ENCODE assay signal across 17 cellular contexts in the genomic region with DNA sequence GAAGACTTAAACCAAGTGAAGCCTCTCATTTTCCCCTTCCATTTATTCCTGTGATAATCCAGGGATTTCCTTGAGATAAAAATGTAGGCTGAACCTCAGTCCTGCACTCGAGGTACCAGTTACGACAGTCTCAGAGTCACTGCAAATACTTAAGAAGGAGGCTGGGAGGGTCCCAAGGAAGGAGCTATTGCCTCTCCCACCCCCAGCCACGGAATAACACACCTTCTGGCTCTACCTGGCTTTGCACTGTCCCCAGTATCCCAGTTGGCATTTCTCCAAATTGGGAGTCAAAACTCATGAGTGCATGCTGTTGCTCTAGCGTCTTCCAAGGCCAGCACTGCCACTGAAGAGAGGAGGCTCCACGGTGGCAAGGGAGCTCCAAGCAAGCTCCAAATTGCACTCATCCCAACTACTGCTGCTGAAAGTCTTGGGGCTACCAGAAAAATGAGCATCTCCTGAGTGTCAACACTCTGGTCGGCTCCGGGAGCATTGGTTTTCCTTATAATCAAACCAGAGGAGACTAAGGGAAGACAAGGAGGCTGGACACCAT. TPM values are rescaled to one million over a fixed set of nuclear protein-coding genes. Genes with fewer than 3 reads are reported as not detected.
"Had no signal": no experiment of that assay in that cellular context is flagged by ENCODE, and none has a peak within 500 bp of the region (broad histone marks: within the 10 kb centered on the region; RNA-seq: fewer than 3 reads in every experiment).

No MANE protein-coding gene starts in this region.

- H3K36me3 Mint-ChIP-seq: activated CD4-positive, alpha-beta memory T cell treated with anti-CD3 and anti-CD28 coated beads for 36 hours; activated naive CD8-positive, alpha-beta T cell; natural killer cell had no signal

- H3K9me3 ChIP-seq: esophagus squamous epithelium, suprapubic skin had no signal

- H3K9me3 Mint-ChIP-seq: activated CD4-positive, alpha-beta memory T cell treated with anti-CD3 and anti-CD28 coated beads for 36 hours; activated T-cell treated with anti-CD3 and anti-CD28 coated beads, Interleukin-2, amount 50 U/mL, for 4 hours; natural killer cell had no signal

- H3K4me3 ChIP-seq: esophagus squamous epithelium, suprapubic skin had no signal

- ATAC-seq: activated T-cell treated with anti-CD3 and anti-CD28 coated beads, Interleukin-2, amount 50 U/mL, for 4 hours; left cardiac atrium; natural killer cell had no signal

- H3K27ac ChIP-seq: esophagus squamous epithelium, suprapubic skin had no signal

- H3K27ac Mint-ChIP-seq: activated CD4-positive, alpha-beta memory T cell treated with anti-CD3 and anti-CD28 coated beads for 36 hours; activated naive CD8-positive, alpha-beta T cell; natural killer cell had no signal

- H3K36me3 ChIP-seq: esophagus squamous epithelium, suprapubic skin had no signal

- DNase-seq: activated CD4-positive, alpha-beta memory T cell treated with anti-CD3 and anti-CD28 coated beads for 36 hours; activated gamma-delta T cell; activated T-cell treated with anti-CD3 and anti-CD28 coated beads, Interleukin-2, amount 50 U/mL, for 4 hours; amygdala; esophagus squamous epithelium; foreskin fibroblast; left cardiac atrium; natural killer cell; stimulated activated CD4-positive, alpha-beta T cell treated with anti-CD3 and anti-CD28 coated beads, Interleukin-2, amount 100 ng/mL, for 48 hours; stimulated activated naive CD4-positive, alpha-beta T cell treated with Interleukin-2 at 50 U/mL for 16 hours had no signal

- H3K4me3 Mint-ChIP-seq: activated CD4-positive, alpha-beta memory T cell treated with anti-CD3 and anti-CD28 coated beads for 36 hours; activated naive CD8-positive, alpha-beta T cell; activated T-cell treated with anti-CD3 and anti-CD28 coated beads, Interleukin-2, amount 50 U/mL, for 4 hours; natural killer cell had no signal

RNA-seq across cellular contexts. Expression of gene SCTR, which starts 1.6 kb away (rescaled TPM):
- total RNA-seq: activated CD4-positive, alpha-beta memory T cell treated with anti-CD3 and anti-CD28 coated beads for 36 hours; activated T-cell treated with anti-CD3 and anti-CD28 coated beads, Interleukin-2, amount 50 U/mL, for 4 hours; chondrocyte; dermis microvascular lymphatic vessel endothelial cell; esophagus squamous epithelium; lung microvascular endothelial cell; natural killer cell; osteoblast; suprapubic skin; urinary bladder had no signal
- polyA plus RNA-seq: urinary bladder had no signal

RNA-seq across cellular contexts. Expression of gene CFAP221, which starts 21.6 kb away (rescaled TPM):
- total RNA-seq: activated CD4-positive, alpha-beta memory T cell treated with anti-CD3 and anti-CD28 coated beads for 36 hours; activated T-cell treated with anti-CD3 and anti-CD28 coated beads, Interleukin-2, amount 50 U/mL, for 4 hours; dermis microvascular lymphatic vessel endothelial cell; lung microvascular endothelial cell; natural killer cell had no signal
